In genomic region chr6:133241088-133241900, GRCh38 we compare ENCODE assay signal across 9 cellular contexts. TPM values are rescaled to one million over a fixed set of nuclear protein-coding genes. Genes with fewer than 3 reads are reported as not detected.
DNase-seq lines count a peak whose midpoint lies in the region; ATAC-seq, FAIRE-seq and TF ChIP-seq lines count a peak whose summit lies in the region.
"Had no signal": no experiment of that assay in that cellular context is flagged by ENCODE, and none has a peak within 500 bp of the region (broad histone marks: within the 10 kb centered on the region; RNA-seq: fewer than 3 reads in every experiment).

A gene with protein sequence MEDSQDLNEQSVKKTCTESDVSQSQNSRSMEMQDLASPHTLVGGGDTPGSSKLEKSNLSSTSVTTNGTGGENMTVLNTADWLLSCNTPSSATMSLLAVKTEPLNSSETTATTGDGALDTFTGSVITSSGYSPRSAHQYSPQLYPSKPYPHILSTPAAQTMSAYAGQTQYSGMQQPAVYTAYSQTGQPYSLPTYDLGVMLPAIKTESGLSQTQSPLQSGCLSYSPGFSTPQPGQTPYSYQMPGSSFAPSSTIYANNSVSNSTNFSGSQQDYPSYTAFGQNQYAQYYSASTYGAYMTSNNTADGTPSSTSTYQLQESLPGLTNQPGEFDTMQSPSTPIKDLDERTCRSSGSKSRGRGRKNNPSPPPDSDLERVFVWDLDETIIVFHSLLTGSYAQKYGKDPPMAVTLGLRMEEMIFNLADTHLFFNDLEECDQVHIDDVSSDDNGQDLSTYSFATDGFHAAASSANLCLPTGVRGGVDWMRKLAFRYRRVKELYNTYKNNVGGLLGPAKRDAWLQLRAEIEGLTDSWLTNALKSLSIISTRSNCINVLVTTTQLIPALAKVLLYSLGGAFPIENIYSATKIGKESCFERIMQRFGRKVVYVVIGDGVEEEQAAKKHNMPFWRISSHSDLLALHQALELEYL (plus strand): TSS chr6:133241357. CDS start chr6:133274781, 33,424 bp downstream.

- H3K4me1 ChIP-seq in esophagus muscularis mucosa (peaks cover 9 to 35% (median 29%) of the 10 kb centered on the region in 4 donors), muscle layer of colon (ENCODE audit: insufficient read depth, low read length) (peaks cover 13% of the 10 kb centered on the region), small intestine (ENCODE audit: control insufficient read depth in 2 of 2, insufficient read depth in 1 of 2, low read depth in 1 of 2, low read length in 1 of 2) (no peaks in the 10 kb centered on the region), OCI-LY7 (ENCODE audit: insufficient read depth, low read length, poor library complexity, severe bottlenecking) (no peaks in the 10 kb centered on the region)

- POLR2A ChIA-PET in OCI-LY7 (lab: Charles Lee): no interaction called here

- no peak for TF ChIP-seq CTCF in esophagus muscularis mucosa (IDR thresholded peaks at IDR 0.05)
- TF ChIP-seq CTCF in OCI-LY7 (conservative IDR thresholded peaks at IDR 0.05; ENCODE audit: low read length): no peak

- no peaks in the 10 kb centered on the region for H3K79me2 ChIP-seq in OCI-LY7 (ENCODE audit: insufficient read depth, low read depth, low read length)

- DNase-seq in Daoy (ENCODE audit: low read depth) (peak; percentile 77), NCI-H2196 (lab: John Stamatoyannopoulos, UW; ENCODE audit: unreplicated experiment) (peak; percentile 59), esophagus muscularis mucosa (ENCODE audit: extremely low spot score) (no peak), small intestine (no peak), OCI-LY7 (ENCODE audit: low spot score) (no peak)
- no peak for DNase-seq in effector CD8-positive, alpha-beta T cell (lab: John Stamatoyannopoulos, UW)

- WGBS in esophagus muscularis mucosa: 3% methylated on average over 23 of the region's 84 CpGs
- WGBS in small intestine, 3 donors: 1 to 5% (median 4%) methylated on average over 73 to 84 of the region's 84 CpGs

- intact Hi-C loops in esophagus muscularis mucosa (cut with DNase I) (no loop called here), OCI-LY7 (cut with micrococcal nuclease; ENCODE audit: unreplicated experiment) (no loop called here)

- H3K9me3 ChIP-seq in esophagus muscularis mucosa (no peaks in the 10 kb centered on the region), muscle layer of colon (ENCODE audit: low read length) (no peaks in the 10 kb centered on the region), small intestine (ENCODE audit: control insufficient read depth, low read depth) (no peaks in the 10 kb centered on the region), OCI-LY7 (ENCODE audit: low read length) (no peaks in the 10 kb centered on the region)

- H3K27me3 ChIP-seq in esophagus muscularis mucosa (peaks cover 0 to 58% (median 23%) of the 10 kb centered on the region in 4 donors), muscle layer of colon (ENCODE audit: control insufficient read depth in 1 of 2, insufficient read depth in 2 of 2, low read length in 2 of 2) (peaks cover 13 to 32% of the 10 kb centered on the region in 2 donors), small intestine (ENCODE audit: control insufficient read depth in 2 of 2, insufficient read depth in 2 of 2, low read length in 2 of 2) (peaks cover 20 to 24% of the 10 kb centered on the region in 2 donors)

- H3K9me2 ChIP-seq in OCI-LY7 (ENCODE audit: insufficient read depth, low read length): no peaks in the 10 kb centered on the region

- CTCF ChIA-PET in OCI-LY7 (lab: Charles Lee; ENCODE audit: unreplicated experiment): no interaction called here

- FAIRE-seq in small intestine (lab: Jason Lieb, UNC): no peak

- H3K27ac ChIP-seq in esophagus muscularis mucosa (replicated peaks in 1 of 4) (peak within 1 kb of the TSS; percentile 35 to 45 (median 44)), muscle layer of colon (ENCODE audit: low read depth, low read length) (no peak within 1 kb of the TSS), small intestine (ENCODE audit: low read depth in 1 of 2, low read length in 1 of 2) (no peak within 1 kb of the TSS), OCI-LY7 (ENCODE audit: low read depth, low read length, poor library complexity, severe bottlenecking) (no peak within 1 kb of the TSS)
- H3K27ac ChIP-seq: epithelial cell of prostate had no signal

- TF ChIP-seq EP300 in esophagus muscularis mucosa (IDR thresholded peaks at IDR 0.05): no peak

- H4K20me1 ChIP-seq in OCI-LY7 (ENCODE audit: insufficient read depth, low read length): no peaks in the 10 kb centered on the region

- H3K9ac ChIP-seq in muscle layer of colon (ENCODE audit: low read length): no peak within 1 kb of the TSS

- H3K4me3 ChIP-seq in esophagus muscularis mucosa (peak within 1 kb of the TSS; percentile 54 to 63 (median 58)), muscle layer of colon (ENCODE audit: low read depth in 1 of 2, low read length in 2 of 2) (peak within 1 kb of the TSS; percentile 53 to 56), small intestine (ENCODE audit: low read depth in 1 of 2, low read length in 2 of 2) (peak within 1 kb of the TSS in 1 of 2 donors; percentile 20), OCI-LY7 (ENCODE audit: low read depth, low read length, poor library complexity, severe bottlenecking) (no peak within 1 kb of the TSS)

- no peak within 1 kb of the TSS for H3K4me2 ChIP-seq in OCI-LY7 (ENCODE audit: low read length)

- no peaks in the 10 kb centered on the region for H3K36me3 ChIP-seq in esophagus muscularis mucosa
- no peaks in the 10 kb centered on the region for H3K36me3 ChIP-seq in muscle layer of colon (ENCODE audit: insufficient read depth, low read length)
- no peaks in the 10 kb centered on the region for H3K36me3 ChIP-seq in small intestine (ENCODE audit: control insufficient read depth in 2 of 2, insufficient read depth in 2 of 2, low read length in 2 of 2)
- H3K36me3 ChIP-seq in OCI-LY7 (ENCODE audit: insufficient read depth, low read length): no peaks in the 10 kb centered on the region

- BruUV-seq in OCI-LY7 (replicated peaks; lab: Mats Ljungman, UMichigan): no TSS peak

- no peak for TF ChIP-seq POLR2A in esophagus muscularis mucosa (IDR thresholded peaks at IDR 0.05; ENCODE audit: low read depth)

- H2AFZ ChIP-seq in OCI-LY7 (ENCODE audit: low read length): no peak within 1 kb of the TSS

- ATAC-seq in HG03045 (IDR thresholded peaks at IDR 0.05; ENCODE audit: unreplicated experiment): no peak

RNA-seq across cellular contexts. Expression of the gene that starts here (rescaled TPM):
- total RNA-seq in Daoy (2014; rRNA removed; shearing (Covaris generic)): 14.7 and 16.3 TPM in 2 replicates
- total RNA-seq in esophagus muscularis mucosa (1 to 10 TPM; 1.5 to 3.3 (median 2.5) TPM), OCI-LY7 (2022) (not detected in 2 replicates)
- under 1 TPM in 2 of 3 donors, not detected in 1; 0.03 to 0.22 TPM for polyA plus RNA-seq in small intestine
- not detected in 2 replicates for total RNA-seq in OCI-LY7 (2014; rRNA removed; shearing (Covaris generic))

Comparison
In these comparisons a context has a peak if more than half of its experiments do, and no peak if none do; other contexts are left out.
1. DNase-seq: peak in Daoy (single experiment) and NCI-H2196 (single experiment); none in esophagus muscularis mucosa (single experiment), small intestine (single experiment), OCI-LY7 (single experiment) and effector CD8-positive, alpha-beta T cell (single experiment).
2. H3K27ac ChIP-seq: peak in esophagus muscularis mucosa (4 of 4); none in muscle layer of colon (single experiment), small intestine (0 of 2) and OCI-LY7 (single experiment).